ENCODE assay signal across 8 cellular contexts in the genomic region with DNA sequence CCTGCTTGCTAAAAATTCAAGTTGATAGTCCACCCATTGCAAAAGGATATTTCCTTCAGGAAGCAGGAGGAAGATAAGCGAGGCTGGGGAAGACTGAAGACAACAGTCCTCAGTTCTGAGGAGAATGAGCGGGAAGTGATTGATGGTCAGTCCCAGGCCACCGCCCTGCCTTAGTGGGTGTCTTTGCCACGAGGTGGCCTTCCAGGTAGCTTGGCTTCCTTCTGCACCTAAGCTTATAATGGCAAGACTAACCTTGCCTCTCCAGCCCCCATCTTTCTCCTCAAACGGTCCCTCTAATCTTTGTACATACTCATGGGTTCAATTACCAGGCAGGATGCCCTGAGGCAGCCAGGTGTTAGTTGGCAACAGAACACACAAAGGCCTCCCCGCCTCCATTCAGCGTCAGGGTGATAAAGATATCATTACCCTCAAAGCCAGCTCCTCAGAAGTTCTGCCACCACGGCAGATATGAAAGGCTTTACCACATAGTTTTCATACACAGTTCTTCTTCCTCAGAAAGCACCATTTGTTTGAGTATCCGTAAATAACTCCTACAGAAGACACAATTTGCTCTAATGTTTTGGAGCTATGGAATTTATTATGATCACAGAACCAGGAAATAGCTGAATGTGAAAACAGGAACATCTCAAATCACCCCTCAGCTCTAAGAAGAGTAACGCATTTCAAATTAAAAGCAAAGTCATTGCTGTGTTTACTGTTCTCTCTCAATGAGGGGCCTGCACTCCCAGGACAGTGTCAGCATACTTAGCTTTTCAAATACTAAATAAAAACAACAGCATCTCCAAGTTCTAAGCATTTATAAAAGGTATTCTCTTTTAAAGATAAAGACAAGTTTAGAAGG.
DNase-seq lines count a peak whose midpoint lies in the region; ATAC-seq lines count a peak whose summit lies in the region.

No MANE protein-coding gene starts in this region.

- H3K9me2 ChIP-seq in Karpas-422 (replicated peaks; ENCODE audit: insufficient read depth, low read length), result no peaks in the 10 kb centered on the region

- no peaks in the 10 kb centered on the region for H4K20me1 ChIP-seq in Karpas-422 (ENCODE audit: insufficient read depth, low read depth, low read length)

- ATAC-seq in GM21576 (IDR thresholded peaks at IDR 0.05; ENCODE audit: unreplicated experiment), result peak; percentile 61

- no peaks in the 10 kb centered on the region for H3K79me2 ChIP-seq in Karpas-422 (ENCODE audit: low read length)

- H3K36me3 ChIP-seq in Karpas-422 (ENCODE audit: insufficient read depth, low read length), result no peaks in the 10 kb centered on the region

- DNase-seq in COR-L47 (lab: John Stamatoyannopoulos, UW) (peak; percentile 37), NCI-H146 treated with DMSO at 0.1 percent for 48 hours (lab: John Stamatoyannopoulos, UW; ENCODE audit: unreplicated experiment) (peak; percentile 77), caudate nucleus (lab: John Stamatoyannopoulos, UW) (no peak), Karpas-422 (no peak), NCI-H446 treated with DMSO at 0.1 percent for 48 hours (lab: John Stamatoyannopoulos, UW) (no peak), DMS 273 treated with DMSO at 0.1 percent for 48 hours (lab: John Stamatoyannopoulos, UW) (no peak), D341Med (ENCODE audit: low spot score) (no peak)

- no peak overlapping the region for H3K4me2 ChIP-seq in Karpas-422 (ENCODE audit: low read depth, low read length, poor library complexity, severe bottlenecking)

- no peak overlapping the region for H3K4me3 ChIP-seq in Karpas-422 (ENCODE audit: low read length)

- peak overlapping the region; percentile 30 for H3K27ac ChIP-seq in caudate nucleus (ENCODE audit: low read depth, low read length)
- no peak overlapping the region for H3K27ac ChIP-seq in Karpas-422 (ENCODE audit: low read length)

- H2AFZ ChIP-seq in Karpas-422 (ENCODE audit: low read length), result no peak overlapping the region

- H3K27me3 ChIP-seq in Karpas-422 (ENCODE audit: low read length), result no peaks in the 10 kb centered on the region

- no peaks in the 10 kb centered on the region for H3K9me3 ChIP-seq in Karpas-422 (ENCODE audit: low read length)

- H3K9ac ChIP-seq in Karpas-422 (ENCODE audit: low read length), result no peak overlapping the region

- peaks cover 8% of the 10 kb centered on the region for H3K4me1 ChIP-seq in Karpas-422 (ENCODE audit: low read length)

Comparison
In these comparisons a context has a peak if more than half of its experiments do, and no peak if none do; other contexts are left out.
1. DNase-seq: peak in COR-L47 (single experiment) and NCI-H146 treated with DMSO at 0.1 percent for 48 hours (single experiment); none in caudate nucleus (0 of 61), Karpas-422 (single experiment), NCI-H446 treated with DMSO at 0.1 percent for 48 hours (single experiment), DMS 273 treated with DMSO at 0.1 percent for 48 hours (single experiment) and D341Med (single experiment).